1 cellular context compared by ENCODE assay signal in the genomic region with DNA sequence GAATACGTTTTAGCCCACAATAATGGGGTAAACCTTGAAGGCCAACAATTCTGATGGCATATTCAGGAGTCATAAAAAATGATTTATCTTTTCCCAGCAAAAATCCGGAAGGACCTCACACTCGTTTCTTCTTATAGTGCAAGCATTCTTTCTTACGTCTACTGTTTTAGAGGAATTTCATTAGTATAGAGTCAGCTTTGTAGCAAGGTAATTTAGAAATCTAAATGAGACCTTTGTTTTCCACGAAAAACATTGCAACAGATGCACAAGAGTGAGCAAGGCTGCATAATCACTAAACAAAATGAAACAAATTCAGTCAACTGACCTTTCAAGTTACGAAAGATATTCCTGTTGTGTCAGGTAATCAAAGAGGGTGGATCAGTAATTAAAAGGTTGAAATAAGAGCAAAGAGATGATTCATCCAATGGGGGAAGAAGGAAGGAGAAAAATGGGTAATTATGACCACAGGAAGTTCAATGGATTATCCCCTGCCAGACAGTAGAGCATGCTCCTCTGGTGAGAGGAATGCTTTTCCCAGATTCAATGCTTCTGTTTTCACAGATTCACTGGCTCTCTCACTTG.
TF ChIP-seq lines count a peak whose summit lies in the region.

No MANE protein-coding gene starts in this region.

TF ChIP-seq in K562, 482 proteins besides CTCF, POLR2A, EP300 and RAD21 (continued from another document):
- 0 out of 2 replicates have a peak, but pooled peaks have one; percentile 33 for TF ChIP-seq L3MBTL2 (IDR thresholded peaks at IDR 0.05)
- TF ChIP-seq, protein P1, sequence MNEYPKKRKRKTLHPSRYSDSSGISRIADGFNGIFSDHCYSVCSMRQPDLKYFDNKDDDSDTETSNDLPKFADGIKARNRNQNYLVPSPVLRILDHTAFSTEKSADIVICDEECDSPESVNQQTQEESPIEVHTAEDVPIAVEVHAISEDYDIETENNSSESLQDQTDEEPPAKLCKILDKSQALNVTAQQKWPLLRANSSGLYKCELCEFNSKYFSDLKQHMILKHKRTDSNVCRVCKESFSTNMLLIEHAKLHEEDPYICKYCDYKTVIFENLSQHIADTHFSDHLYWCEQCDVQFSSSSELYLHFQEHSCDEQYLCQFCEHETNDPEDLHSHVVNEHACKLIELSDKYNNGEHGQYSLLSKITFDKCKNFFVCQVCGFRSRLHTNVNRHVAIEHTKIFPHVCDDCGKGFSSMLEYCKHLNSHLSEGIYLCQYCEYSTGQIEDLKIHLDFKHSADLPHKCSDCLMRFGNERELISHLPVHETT (CRISPR knock-in tag; conservative IDR thresholded peaks at IDR 0.05 in 1 of 2, IDR thresholded peaks at IDR 0.05 in 1 of 2), result no peak
